Comparison of ENCODE assay signal across 1 cellular context in genomic region chr10:133379152-133379800, GRCh38.
TF ChIP-seq lines count a peak whose summit lies in the region.

Gene PAOX (plus strand): TSS chr10:133379262. CDS start chr10:133379317, 55 bp downstream.

TF ChIP-seq in GM12878, 131 proteins besides CTCF, POLR2A, EP300 and RAD21 (continued from another document and continues in another):
- TF ChIP-seq PRDM15 (CRISPR knock-in tag; IDR thresholded peaks at IDR 0.05) (no peak), RCOR1 (conservative IDR thresholded peaks at IDR 0.05; ENCODE audit: low read depth, low read length) (no peak), RELB (IDR thresholded peaks at IDR 0.05; ENCODE audit: low read depth) (no peak), MEF2B (IDR thresholded peaks at IDR 0.05; ENCODE audit: partially characterized antibody, poor library complexity, severe bottlenecking) (peak; percentile 22), ZBTB4 (CRISPR knock-in tag; IDR thresholded peaks at IDR 0.05) (no peak), SMC3 (IDR thresholded peaks at IDR 0.05; ENCODE audit: borderline replicate concordance, low read length) (no peak), REST (IDR thresholded peaks at IDR 0.05; ENCODE audit: low read depth, low read length) (no peak), ZNF217 (IDR thresholded peaks at IDR 0.05) (0 out of 2 replicates have a peak, but pooled peaks have one; percentile 32), E2F8 (IDR thresholded peaks at IDR 0.05; ENCODE audit: low read depth, partially characterized antibody) (no peak), NR2C1 (IDR thresholded peaks at IDR 0.05) (0 out of 2 replicates have a peak, but pooled peaks have one; percentile 21), GATAD2B (conservative IDR thresholded peaks at IDR 0.05; ENCODE audit: low read depth) (peak; percentile 91), PML (IDR thresholded peaks at IDR 0.05; ENCODE audit: low read length) (no peak), RFX5 (IDR thresholded peaks at IDR 0.05; ENCODE audit: low read depth, low read length) (no peak), HDAC6 (IDR thresholded peaks at IDR 0.05; ENCODE audit: unreplicated experiment) (no peak), PKNOX1 (IDR thresholded peaks at IDR 0.05) (no peak), CUX1 (IDR thresholded peaks at IDR 0.05; ENCODE audit: insufficient replicate concordance, low read depth, low read length) (no peak), ZSCAN29 (IDR thresholded peaks at IDR 0.05) (0 out of 2 replicates have a peak, but pooled peaks have one; percentile 32), RBBP5 (conservative IDR thresholded peaks at IDR 0.05) (no peak), EZH2 (IDR thresholded peaks at IDR 0.05; ENCODE audit: borderline replicate concordance, control insufficient read depth, low read depth, low read length) (no peak), KLF5 (IDR thresholded peaks at IDR 0.05; ENCODE audit: partially characterized antibody) (no peak), NR2F1 (conservative IDR thresholded peaks at IDR 0.05) (peak; percentile 82), RB1 (IDR thresholded peaks at IDR 0.05; ENCODE audit: borderline replicate concordance) (0 out of 2 replicates have a peak, but pooled peaks have one; percentile 52), SRF (IDR thresholded peaks at IDR 0.05; ENCODE audit: low read depth in 2 of 2, low read length in 2 of 2) (no peak), ZBTB40 (IDR thresholded peaks at IDR 0.05; ENCODE audit: borderline replicate concordance) (no peak), SIX5 (IDR thresholded peaks at IDR 0.05; ENCODE audit: low read depth, low read length, severe bottlenecking) (no peak), NR2C2 (IDR thresholded peaks at IDR 0.05; ENCODE audit: borderline replicate concordance, control insufficient read depth, insufficient read length, low read depth) (no peak)
